In genomic region chr1:35079003-35079930, GRCh38 we compare ENCODE assay signal across 8 cellular contexts.
DNase-seq lines count a peak whose midpoint lies in the region; ATAC-seq lines count a peak whose summit lies in the region.

Gene ZMYM1 (plus strand): TSS chr1:35079385. CDS start chr1:35093988, 14,603 bp downstream.

- peak within 1 kb of the TSS; percentile 86 to 98 for H3K4me3 Mint-ChIP-seq in effector memory CD8-positive, alpha-beta T cell
- peak within 1 kb of the TSS; percentile 95 for H3K4me3 Mint-ChIP-seq in memory B cell

- peaks cover 28% of the 10 kb centered on the region for H3K36me3 Mint-ChIP-seq in effector memory CD8-positive, alpha-beta T cell (ENCODE audit: insufficient read depth)
- H3K36me3 Mint-ChIP-seq in memory B cell = peaks cover 8% of the 10 kb centered on the region

- DNase-seq in CD1c-positive myeloid dendritic cell (ENCODE audit: extremely low spot score) (peak; percentile 85), NCI-H774 (lab: John Stamatoyannopoulos, UW) (peak; percentile 92), memory B cell (ENCODE audit: low spot score in 2 of 2) (peak; percentile 70 to 73)
- peak; percentile 93 for DNase-seq in activated CD8-positive, alpha-beta memory T cell treated with anti-CD3 and anti-CD28 coated beads for 24 hours
- peak; percentile 63 to 76 (median 66) for DNase-seq in effector memory CD8-positive, alpha-beta T cell
- DNase-seq in stimulated activated CD8-positive, alpha-beta memory T cell treated with anti-CD3 and anti-CD28 coated beads, Interleukin-12 subunit alpha, Interleukin-12 subunit beta, amount 100 ng/mL, for 1 hour (ENCODE audit: low read depth) = peak; percentile 71

- no peaks in the 10 kb centered on the region for H3K9me3 Mint-ChIP-seq in effector memory CD8-positive, alpha-beta T cell
- no peaks in the 10 kb centered on the region for H3K9me3 Mint-ChIP-seq in memory B cell

- peak within 1 kb of the TSS; percentile 94 to 99 for H3K27ac Mint-ChIP-seq in effector memory CD8-positive, alpha-beta T cell
- H3K27ac Mint-ChIP-seq in memory B cell = peak within 1 kb of the TSS; percentile 94

- peaks cover 20 to 42% of the 10 kb centered on the region in 2 donors for H3K4me1 Mint-ChIP-seq in effector memory CD8-positive, alpha-beta T cell (ENCODE audit: low read depth in 2 of 2)
- H3K4me1 Mint-ChIP-seq in memory B cell = peaks cover 5% of the 10 kb centered on the region

- ATAC-seq in GM19395 (IDR thresholded peaks at IDR 0.05; ENCODE audit: unreplicated experiment) (peak; percentile 96), HG03571 (IDR thresholded peaks at IDR 0.05; ENCODE audit: unreplicated experiment) (peak; percentile 94), memory B cell (ENCODE audit: low read depth) (peak; percentile 89)
- ATAC-seq in effector memory CD8-positive, alpha-beta T cell (replicated peaks) = peak; percentile 86

- peaks cover 23 to 29% of the 10 kb centered on the region in 2 donors for H3K27me3 Mint-ChIP-seq in effector memory CD8-positive, alpha-beta T cell
- peaks cover 5% of the 10 kb centered on the region for H3K27me3 Mint-ChIP-seq in memory B cell

Comparison
In these comparisons a context has a peak if more than half of its experiments do, and no peak if none do; other contexts are left out.
1. Peak in every context shown above with its lines: DNase-seq and ATAC-seq.